In the genomic region with DNA sequence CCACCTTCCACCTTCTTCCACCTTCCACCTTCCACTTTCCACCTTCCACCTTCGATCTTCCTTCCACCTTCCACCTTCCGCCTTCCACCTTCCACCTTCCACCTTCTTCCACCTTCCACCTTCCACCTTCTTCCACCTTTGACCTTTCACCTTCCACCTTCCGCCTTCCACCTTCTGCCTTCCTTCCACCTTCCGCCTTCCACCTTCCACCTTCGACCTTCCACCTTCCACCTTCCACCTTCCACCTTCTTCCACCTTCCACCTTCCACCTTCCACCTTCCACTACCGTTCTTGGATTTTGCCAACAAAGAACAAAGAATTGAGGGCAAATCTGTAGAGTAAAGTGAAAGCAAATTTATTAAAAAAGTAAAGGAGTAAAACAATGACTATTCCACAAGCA, we compare ENCODE assay signal across 32 cellular contexts. TPM values are rescaled to one million over a fixed set of nuclear protein-coding genes. Genes with fewer than 3 reads are reported as not detected.
"Had no signal": no experiment of that assay in that cellular context is flagged by ENCODE, and none has a peak within 500 bp of the region (broad histone marks: within the 10 kb centered on the region; RNA-seq: fewer than 3 reads in every experiment).

No MANE protein-coding gene starts in this region.

- H3K36me3 Mint-ChIP-seq: activated naive CD4-positive, alpha-beta T cell treated with anti-CD3 and anti-CD28 coated beads, Interleukin-2, amount 50 U/mL, for 24 hours; activated naive CD8-positive, alpha-beta T cell treated with anti-CD3 and anti-CD28 coated beads, Interleukin-2, amount 10 ng/mL, durations not matched to agents 7 days and 5 days had no signal

- H3K9me3 Mint-ChIP-seq: activated B cell treated with CpG ODN at 0.5 μM for 24 hours; activated CD4-positive, alpha-beta memory T cell treated with anti-CD3 and anti-CD28 coated beads, Interleukin-2, amount 10 ng/mL, durations not matched to agents 7 days and 5 days; activated naive CD4-positive, alpha-beta T cell treated with anti-CD3 and anti-CD28 coated beads, Interleukin-2, amount 50 U/mL, for 24 hours; activated naive CD8-positive, alpha-beta T cell treated with anti-CD3 and anti-CD28 coated beads, Interleukin-2, amount 10 ng/mL, durations not matched to agents 7 days and 5 days; activated T-cell treated with anti-CD3 and anti-CD28 coated beads, Interleukin-2, amount 50 U/mL, for 24 hours; activated T-helper 2 cell treated with anti-CD3 and anti-CD28 coated beads, Interferon-gamma antibody, Interleukin-2, Interleukin-4, amounts not matched to agents 10 μg/mL and 5 μg/mL and 100 μg/mL, durations not matched to agents 14 hours and 24 hours and 36 hours had no signal

- H3K27ac Mint-ChIP-seq: activated B cell treated with CpG ODN at 0.5 μM for 24 hours; activated CD4-positive, alpha-beta memory T cell treated with anti-CD3 and anti-CD28 coated beads, Interleukin-2, amount 10 ng/mL, durations not matched to agents 7 days and 5 days; activated naive CD4-positive, alpha-beta T cell treated with anti-CD3 and anti-CD28 coated beads, Interleukin-2, amount 50 U/mL, for 24 hours; activated naive CD8-positive, alpha-beta T cell treated with anti-CD3 and anti-CD28 coated beads, Interleukin-2, amount 10 ng/mL, durations not matched to agents 7 days and 5 days; activated T-cell treated with anti-CD3 and anti-CD28 coated beads, Interleukin-2, amount 50 U/mL, for 24 hours; activated T-helper 2 cell treated with anti-CD3 and anti-CD28 coated beads, Interferon-gamma antibody, Interleukin-2, Interleukin-4, amounts not matched to agents 10 μg/mL and 5 μg/mL and 100 μg/mL, durations not matched to agents 14 hours and 24 hours and 36 hours had no signal

- H3K27me3 Mint-ChIP-seq: activated naive CD4-positive, alpha-beta T cell treated with anti-CD3 and anti-CD28 coated beads, Interleukin-2, amount 50 U/mL, for 24 hours had no signal

- H3K4me3 ChIP-seq: ascending aorta, cardiac muscle cell, MG63 had no signal

- H3K4me3 Mint-ChIP-seq: activated B cell treated with CpG ODN at 0.5 μM for 24 hours; activated CD4-positive, alpha-beta memory T cell treated with anti-CD3 and anti-CD28 coated beads, Interleukin-2, amount 10 ng/mL, durations not matched to agents 7 days and 5 days; activated naive CD4-positive, alpha-beta T cell treated with anti-CD3 and anti-CD28 coated beads, Interleukin-2, amount 50 U/mL, for 24 hours; activated naive CD8-positive, alpha-beta T cell treated with anti-CD3 and anti-CD28 coated beads, Interleukin-2, amount 10 ng/mL, durations not matched to agents 7 days and 5 days; activated T-cell treated with anti-CD3 and anti-CD28 coated beads, Interleukin-2, amount 50 U/mL, for 24 hours had no signal

- H3K4me1 ChIP-seq: ascending aorta had no signal

- H3K4me1 Mint-ChIP-seq: activated CD4-positive, alpha-beta memory T cell treated with anti-CD3 and anti-CD28 coated beads, Interleukin-2, amount 10 ng/mL, durations not matched to agents 7 days and 5 days; activated naive CD4-positive, alpha-beta T cell treated with anti-CD3 and anti-CD28 coated beads, Interleukin-2, amount 50 U/mL, for 24 hours; activated naive CD8-positive, alpha-beta T cell treated with anti-CD3 and anti-CD28 coated beads, Interleukin-2, amount 10 ng/mL, durations not matched to agents 7 days and 5 days had no signal

- H3K36me3 ChIP-seq: ascending aorta, cardiac muscle cell, MG63 had no signal

- H3K27me3 ChIP-seq: ascending aorta, cardiac muscle cell had no signal

- H3K27ac ChIP-seq: ascending aorta, cardiac muscle cell, VCaP had no signal

- DNase-seq: activated B cell treated with CpG ODN at 0.5 μM for 24 hours; activated CD4-positive, alpha-beta memory T cell treated with anti-CD3 and anti-CD28 coated beads, Interleukin-2, amount 10 ng/mL, durations not matched to agents 7 days and 5 days; activated CD4-positive, alpha-beta T cell treated with anti-CD3 and anti-CD28 coated beads for 48 hours; activated CD4-positive, CD25-positive, alpha-beta regulatory T cell treated with anti-CD3 and anti-CD28 coated beads, Interleukin-2, amount 50 U/mL, for 72 hours; activated gamma-delta T cell; activated naive CD4-positive, alpha-beta T cell treated with Interleukin-2 at 50 U/mL for 16 hours; activated naive CD8-positive, alpha-beta T cell treated with anti-CD3 and anti-CD28 coated beads, Interleukin-2, amount 10 ng/mL, durations not matched to agents 7 days and 5 days; activated T-cell treated with anti-CD3 and anti-CD28 coated beads, Interleukin-2, amount 50 U/mL, for 24 hours; amygdala; Kasumi-1; KG1; MG63; NCI-H1048; NCI-H1436 treated with DMSO at 0.1 percent for 48 hours; NCI-H1694 treated with DMSO at 0.1 percent for 48 hours; NCI-H2029 treated with DMSO at 0.1 percent for 48 hours; NCI-H2107; NCI-H2171; NCI-H510A; NCI-H526; NCI-H748 treated with DMSO at 0.1 percent for 48 hours; NK-92 treated with Interleukin-12 subunit alpha and Interleukin-12 subunit beta, amount 100 ng/mL, for 24 hours; Right ventricle myocardium superior; SW 1271; T-helper 1 cell; T-helper 2 cell; T-helper 9 cell had no signal

- H3K9me3 ChIP-seq: ascending aorta, MG63 had no signal

RNA-seq across cellular contexts. Expression of a gene that starts 53.2 kb away (rescaled TPM):
- total RNA-seq: activated B cell treated with CpG ODN at 0.5 μM for 24 hours had no signal
